8 cellular contexts compared by ENCODE assay signal in the genomic region with DNA sequence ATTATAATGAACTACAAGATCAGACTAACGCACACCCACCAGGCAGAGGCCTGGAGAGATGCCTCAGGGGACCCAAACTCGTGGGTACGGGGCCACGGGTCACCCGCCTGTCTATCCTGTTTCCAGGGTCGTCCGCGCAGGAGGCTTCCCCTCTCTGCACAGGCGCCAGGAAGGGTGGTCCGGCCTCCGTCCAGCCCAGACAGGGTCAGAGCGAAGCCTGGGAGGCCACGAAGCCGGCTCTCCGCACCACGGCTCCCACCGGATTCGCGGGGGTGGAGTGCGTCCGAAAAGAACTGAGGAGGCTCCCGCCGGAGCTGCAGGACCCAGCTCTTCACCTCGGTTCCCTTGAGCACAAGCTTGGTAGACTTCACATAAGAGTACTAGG.
DNase-seq lines count a peak whose midpoint lies in the region; ATAC-seq, FAIRE-seq and TF ChIP-seq lines count a peak whose summit lies in the region.
"Not testable (repeated sequence)": the region's sequence is repeated elsewhere in the genome, so short reads cannot be mapped to it uniquely, and the experiment has no call there.

No MANE protein-coding gene starts in this region.

- H3K4me1 Mint-ChIP-seq in T-cell; dendritic cell treated with granulocyte-macrophage colony-stimulating factor and Interleukin-4, amounts not matched to agents 40 ng/mL and 50 ng/mL, for 4 days (ENCODE audit: low read depth); stimulated activated naive CD8-positive, alpha-beta T cell treated with anti-CD3 and anti-CD28 coated beads, Interleukin-15, amount 100 ng/mL, for 72 hours: not testable (repeated sequence)

- peak overlapping the region; percentile 49 to 71 (median 69) for H3K4me3 Mint-ChIP-seq in T-cell
- H3K4me3 Mint-ChIP-seq in dendritic cell treated with granulocyte-macrophage colony-stimulating factor and Interleukin-4, amounts not matched to agents 40 ng/mL and 50 ng/mL, for 4 days, result peak overlapping the region; percentile 46
- H3K4me3 Mint-ChIP-seq in stimulated activated naive CD8-positive, alpha-beta T cell treated with anti-CD3 and anti-CD28 coated beads, Interleukin-15, amount 100 ng/mL, for 72 hours, result peak overlapping the region; percentile 41 to 76

- TF ChIP-seq EP300 in A549 (IDR thresholded peaks at IDR 0.05), result not testable (repeated sequence)

- not testable (repeated sequence) for H3K36me3 Mint-ChIP-seq in T-cell; dendritic cell treated with granulocyte-macrophage colony-stimulating factor and Interleukin-4, amounts not matched to agents 40 ng/mL and 50 ng/mL, for 4 days (ENCODE audit: low read depth)

- not testable (repeated sequence) for H3K4me1 ChIP-seq in A549; heart right ventricle; muscle layer of duodenum (ENCODE audit: control insufficient read depth in 1 of 2, insufficient read depth in 2 of 2, low read length in 2 of 2)

- ATAC-seq in A549 (peak in 1 of 2 experiments; percentile 94; a peak in 3 of 6 replicates), GM21381 (IDR thresholded peaks at IDR 0.05; ENCODE audit: unreplicated experiment) (peak; percentile 34), T-cell (replicated peaks in 1 of 4) (peak in 1 of 4 experiments; percentile 14)
- ATAC-seq in heart right ventricle; stimulated activated naive CD8-positive, alpha-beta T cell treated with anti-CD3 and anti-CD28 coated beads, Interleukin-15, amount 100 ng/mL, for 72 hours: not testable (repeated sequence)

- H3K4me3 ChIP-seq in A549, result peak overlapping the region; percentile 62
- peak overlapping the region; percentile 32 to 77 (median 50) for H3K4me3 ChIP-seq in heart right ventricle
- peak overlapping the region; percentile 26 to 42 for H3K4me3 ChIP-seq in muscle layer of duodenum (ENCODE audit: low read depth in 1 of 2, low read length in 2 of 2)

- not testable (repeated sequence) for TF ChIP-seq CTCF in A549 (IDR thresholded peaks at IDR 0.05); heart right ventricle (IDR thresholded peaks at IDR 0.05)

- peaks cover 10 to 23% (median 12%) of the 10 kb centered on the region in 3 donors for H3K9me3 Mint-ChIP-seq in T-cell
- H3K9me3 Mint-ChIP-seq in dendritic cell treated with granulocyte-macrophage colony-stimulating factor and Interleukin-4, amounts not matched to agents 40 ng/mL and 50 ng/mL, for 4 days, result peaks cover 44% of the 10 kb centered on the region
- peaks cover 5 to 20% of the 10 kb centered on the region in 2 donors for H3K9me3 Mint-ChIP-seq in stimulated activated naive CD8-positive, alpha-beta T cell treated with anti-CD3 and anti-CD28 coated beads, Interleukin-15, amount 100 ng/mL, for 72 hours

- FAIRE-seq in A549 (lab: Jason Lieb, UNC), result not testable (repeated sequence)

- peak in 1 of 2 experiments; percentile 11 for DNase-seq in A549 (ENCODE audit: low read depth in 1 of 2, low spot score in 1 of 2)
- DNase-seq in T-cell; stimulated activated naive CD8-positive, alpha-beta T cell treated with anti-CD3 and anti-CD28 coated beads, Interleukin-15, amount 100 ng/mL, for 72 hours: not testable (repeated sequence)
- peak; percentile 9 for DNase-seq in activated naive CD4-positive, alpha-beta T cell treated with anti-CD3 and anti-CD28 coated beads, Interleukin-2, amount 50 U/mL, for 16 hours
- DNase-seq in heart right ventricle, result peak in 1 of 2 donors; percentile 3

- not testable (repeated sequence) for H3K27me3 ChIP-seq in heart right ventricle; muscle layer of duodenum (ENCODE audit: low read depth, low read length)

- not testable (repeated sequence) for TF ChIP-seq POLR2A in A549 (IDR thresholded peaks at IDR 0.05; ENCODE audit: low read length)

- not testable (repeated sequence) for H3K36me3 ChIP-seq in heart right ventricle; muscle layer of duodenum (ENCODE audit: control insufficient read depth in 1 of 2, insufficient read depth in 2 of 2, low read length in 2 of 2)

- H3K4me2 ChIP-seq in A549, result peak overlapping the region; percentile 86

- WGBS in A549 (ENCODE audit: missing lambda C conversion rate), result 6% methylated on average over 18 of the region's 24 CpGs
- 25 to 40% methylated on average over 24 of the region's 24 CpGs for WGBS in heart right ventricle, 2 donors

- CTCF ChIA-PET in A549 (lab: Yijun Ruan, JAX); T-cell (lab: Charles Lee): not testable (repeated sequence)

- POLR2A ChIA-PET in A549 (lab: Yijun Ruan, JAX); T-cell (lab: Charles Lee): not testable (repeated sequence)

- H3K9me3 ChIP-seq in A549; muscle layer of duodenum (ENCODE audit: control insufficient read depth in 1 of 2, low read length in 2 of 2): not testable (repeated sequence)
- H3K9me3 ChIP-seq in heart right ventricle, result peaks cover 0 to 17% (median 0%) of the 10 kb centered on the region in 11 donors

- peak overlapping the region in 1 of 2 donors; percentile 28 for H3K27ac Mint-ChIP-seq in T-cell
- H3K27ac Mint-ChIP-seq in dendritic cell treated with granulocyte-macrophage colony-stimulating factor and Interleukin-4, amounts not matched to agents 40 ng/mL and 50 ng/mL, for 4 days, result not testable (repeated sequence)
- H3K27ac Mint-ChIP-seq in stimulated activated naive CD8-positive, alpha-beta T cell treated with anti-CD3 and anti-CD28 coated beads, Interleukin-15, amount 100 ng/mL, for 72 hours, result peak overlapping the region; percentile 74 to 88

- peak overlapping the region; percentile 82 to 97 for H3K27ac ChIP-seq in A549
- H3K27ac ChIP-seq in heart right ventricle, result peak overlapping the region in 8 of 10 donors; percentile 30 to 79 (median 61)
- H3K27ac ChIP-seq in muscle layer of duodenum (ENCODE audit: low read length), result not testable (repeated sequence)

- intact Hi-C loops in dendritic cell treated with granulocyte-macrophage colony-stimulating factor and Interleukin-4, amounts not matched to agents 40 ng/mL and 50 ng/mL, for 4 days (cut with micrococcal nuclease); heart right ventricle (cut with DNase I): not testable (repeated sequence)

- TF ChIP-seq RAD21 in A549 (conservative IDR thresholded peaks at IDR 0.05 in 1 of 2, IDR thresholded peaks at IDR 0.05 in 1 of 2), result not testable (repeated sequence)

- H3K27me3 Mint-ChIP-seq in T-cell; dendritic cell treated with granulocyte-macrophage colony-stimulating factor and Interleukin-4, amounts not matched to agents 40 ng/mL and 50 ng/mL, for 4 days; stimulated activated naive CD8-positive, alpha-beta T cell treated with anti-CD3 and anti-CD28 coated beads, Interleukin-15, amount 100 ng/mL, for 72 hours: not testable (repeated sequence)
